15 cellular contexts compared by ENCODE assay signal in genomic region chr6:90478278-90478677, GRCh38.
DNase-seq lines count a peak whose midpoint lies in the region; ATAC-seq and TF ChIP-seq lines count a peak whose summit lies in the region.
"Had no signal": no experiment of that assay in that cellular context is flagged by ENCODE, and none has a peak within 500 bp of the region (broad histone marks: within the 10 kb centered on the region; RNA-seq: fewer than 3 reads in every experiment).

No MANE protein-coding gene starts in this region.

- H2BK20ac ChIP-seq in H9 (ENCODE audit: low read depth, low read length, poor library complexity, severe bottlenecking) = no peak overlapping the region

- no peaks in the 10 kb centered on the region for H3K79me1 ChIP-seq in H9 (ENCODE audit: insufficient read depth, low read depth, low read length, poor library complexity, severe bottlenecking)

- H3T11ph ChIP-seq in H9 (ENCODE audit: low read length) = no peak overlapping the region

- no peak overlapping the region for H3K9ac ChIP-seq in H9 (ENCODE audit: extremely low read depth, insufficient read length, low read length)

- no peak overlapping the region for H3K4ac ChIP-seq in H9 (ENCODE audit: low read depth, low read length)

- peak overlapping the region; percentile 66 for H3K27ac Mint-ChIP-seq in activated CD4-positive, alpha-beta memory T cell treated with anti-CD3 and anti-CD28 coated beads for 36 hours
- H3K27ac Mint-ChIP-seq in activated CD4-positive, alpha-beta memory T cell treated with anti-CD3 and anti-CD28 coated beads, Interleukin-2, amount 10 ng/mL, durations not matched to agents 7 days and 5 days = no peak overlapping the region
- H3K27ac Mint-ChIP-seq in H9 = peak overlapping the region in 1 of 3 experiments; percentile 43; a peak in 1 of 7 replicates

- H2BK12ac ChIP-seq in H9 (ENCODE audit: insufficient read length, low read depth, low read length) = no peak overlapping the region

- H3K27me3 Mint-ChIP-seq in activated CD4-positive, alpha-beta memory T cell treated with anti-CD3 and anti-CD28 coated beads for 36 hours = no peaks in the 10 kb centered on the region
- peaks cover 2% of the 10 kb centered on the region for H3K27me3 Mint-ChIP-seq in activated CD4-positive, alpha-beta memory T cell treated with anti-CD3 and anti-CD28 coated beads, Interleukin-2, amount 10 ng/mL, durations not matched to agents 7 days and 5 days
- no peaks in the 10 kb centered on the region; the same call in 1 of the 2 replicates for H3K27me3 Mint-ChIP-seq in H9 (ENCODE audit: low read depth)
- H3K27me3 Mint-ChIP-seq: stimulated activated naive B cell treated with anti-CD40 and anti-IgM and Interleukin-4, amounts not matched to agents 10 μg/mL and 1 μg/mL and 100 μg/mL, for 72 hours had no signal

- H3K27me3 ChIP-seq in H9 (ENCODE audit: insufficient read depth, low read length) (no peaks in the 10 kb centered on the region), WERI-Rb-1 (ENCODE audit: insufficient read depth, low read depth, severe bottlenecking) (no peaks in the 10 kb centered on the region), hepatocyte (no peaks in the 10 kb centered on the region)
- H3K27me3 ChIP-seq: heart left ventricle had no signal

- H3K4me1 ChIP-seq in H9 (ENCODE audit: insufficient read depth, low read length) (peaks cover 2% of the 10 kb centered on the region; the same call in 1 of the 2 replicates), hepatocyte (ENCODE audit: insufficient read depth) (peaks cover 3% of the 10 kb centered on the region), mucosa of descending colon (ENCODE audit: low read depth) (no peaks in the 10 kb centered on the region)

- no peak overlapping the region for H3K14ac ChIP-seq in H9 (ENCODE audit: insufficient read depth, low read length)

- H4K8ac ChIP-seq in H9 (replicated peaks; ENCODE audit: insufficient read length, low read depth, low read length) = no peak overlapping the region

- peaks cover 4% of the 10 kb centered on the region for H3K36me3 Mint-ChIP-seq in activated CD4-positive, alpha-beta memory T cell treated with anti-CD3 and anti-CD28 coated beads for 36 hours
- no peaks in the 10 kb centered on the region for H3K36me3 Mint-ChIP-seq in activated CD4-positive, alpha-beta memory T cell treated with anti-CD3 and anti-CD28 coated beads, Interleukin-2, amount 10 ng/mL, durations not matched to agents 7 days and 5 days (ENCODE audit: low read depth)
- H3K36me3 Mint-ChIP-seq in H9 (ENCODE audit: insufficient read depth in 1 of 3, low read depth in 3 of 3) = peaks cover 0 to 5% (median 0%) of the 10 kb centered on the region in 3 experiments; a peak in 1 of 7 replicates

- no peak overlapping the region for H4K91ac ChIP-seq in H9 (ENCODE audit: insufficient read length, low read depth, low read length)

- H3K4me3 Mint-ChIP-seq in activated CD4-positive, alpha-beta memory T cell treated with anti-CD3 and anti-CD28 coated beads for 36 hours = no peak overlapping the region
- H3K4me3 Mint-ChIP-seq in activated CD4-positive, alpha-beta memory T cell treated with anti-CD3 and anti-CD28 coated beads, Interleukin-2, amount 10 ng/mL, durations not matched to agents 7 days and 5 days = no peak overlapping the region
- H3K4me3 Mint-ChIP-seq in H9 = no peak overlapping the region
- H3K4me3 Mint-ChIP-seq: activated T-cell treated with anti-CD3 and anti-CD28 coated beads, Interleukin-2, amount 50 U/mL, for 4 hours had no signal

- H2AFZ ChIP-seq in H9 (ENCODE audit: low read length) (no peak overlapping the region), hepatocyte (no peak overlapping the region)

- CTCF ChIA-PET in activated CD4-positive, alpha-beta memory T cell treated with anti-CD3 and anti-CD28 coated beads for 36 hours (lab: Charles Lee) = interaction anchor here (0.6 to 9.8 kb wide), 28 partner anchors 10 to 650 kb away, joined by 3 to 144 read pairs (median 5); partner anchors contain the start of gene BACH2
- CTCF ChIA-PET in activated CD4-positive, alpha-beta memory T cell treated with anti-CD3 and anti-CD28 coated beads, Interleukin-2, amount 10 ng/mL, durations not matched to agents 7 days and 5 days (lab: Charles Lee) = interaction anchor here (0.6 to 11.5 kb wide), 22 partner anchors 13 to 1106 kb away, joined by 3 to 281 read pairs (median 4); partner anchors contain the start of gene BACH2

- H3K23ac ChIP-seq in H9 (ENCODE audit: insufficient read length, low read depth, low read length) = no peak overlapping the region

- no peaks in the 10 kb centered on the region for H3K36me3 ChIP-seq in WERI-Rb-1
- no peaks in the 10 kb centered on the region for H3K36me3 ChIP-seq in hepatocyte (replicated peaks; ENCODE audit: insufficient read depth, low read depth)
- H3K36me3 ChIP-seq in mucosa of descending colon (ENCODE audit: low read depth) = no peaks in the 10 kb centered on the region
- H3K36me3 ChIP-seq: heart left ventricle had no signal

- POLR2A ChIA-PET in activated CD4-positive, alpha-beta memory T cell treated with anti-CD3 and anti-CD28 coated beads for 36 hours (lab: Charles Lee) = interaction anchor here (0.8 to 6.1 kb wide), 13 partner anchors 12 to 649 kb away, joined by 3 to 63 read pairs (median 3); no protein-coding TSS in a partner anchor
- POLR2A ChIA-PET in activated CD4-positive, alpha-beta memory T cell treated with anti-CD3 and anti-CD28 coated beads, Interleukin-2, amount 10 ng/mL, durations not matched to agents 7 days and 5 days (lab: Charles Lee) = interaction anchor here (0.9 to 14.9 kb wide), 14 partner anchors 12 to 538 kb away, joined by 3 to 324 read pairs (median 9); partner anchors contain the start of gene BACH2

- H2BK15ac ChIP-seq in H9 (ENCODE audit: low read depth, low read length) = no peak overlapping the region

- H3K27ac ChIP-seq in H9 (ENCODE audit: insufficient read length, low read depth, low read length) (no peak overlapping the region), WERI-Rb-1 (no peak overlapping the region), hepatocyte (no peak overlapping the region)
- H3K27ac ChIP-seq: heart left ventricle had no signal

- no peaks in the 10 kb centered on the region for H3K23me2 ChIP-seq in H9 (ENCODE audit: insufficient read length, low read depth, low read length, poor library complexity, severe bottlenecking)

- no peak for ATAC-seq in mucosa of descending colon

- H3K4me2 ChIP-seq in H9 (ENCODE audit: insufficient read depth, insufficient read length, low read length) = no peak overlapping the region
- H3K4me2 ChIP-seq in hepatocyte = no peak overlapping the region

- no peak overlapping the region for H2AK5ac ChIP-seq in H9 (ENCODE audit: insufficient read length, low read length)

- H3K79me2 ChIP-seq in H9 (ENCODE audit: insufficient read depth, low read length) (no peaks in the 10 kb centered on the region), hepatocyte (no peaks in the 10 kb centered on the region)

- H3K9me3 ChIP-seq in H9 (ENCODE audit: control insufficient read depth, low read depth, low read length) (no peaks in the 10 kb centered on the region), WERI-Rb-1 (ENCODE audit: severe bottlenecking) (no peaks in the 10 kb centered on the region), hepatocyte (ENCODE audit: low read depth) (no peaks in the 10 kb centered on the region), mucosa of descending colon (no peaks in the 10 kb centered on the region)
- H3K9me3 ChIP-seq: heart left ventricle had no signal

- H2BK120ac ChIP-seq in H9 (ENCODE audit: low read depth, low read length, poor library complexity, severe bottlenecking) = no peak overlapping the region

- peak; percentile 57 for TF ChIP-seq CTCF in H9 (conservative IDR thresholded peaks at IDR 0.05)
- TF ChIP-seq CTCF in WERI-Rb-1 (IDR thresholded peaks at IDR 0.05; ENCODE audit: low read depth, low read length) = peak; percentile 57
- no peak for TF ChIP-seq CTCF in hepatocyte (IDR thresholded peaks at IDR 0.05; ENCODE audit: poor library complexity)
- no peak for TF ChIP-seq CTCF in mucosa of descending colon (IDR thresholded peaks at IDR 0.05)

- H3K4me1 Mint-ChIP-seq in activated CD4-positive, alpha-beta memory T cell treated with anti-CD3 and anti-CD28 coated beads for 36 hours (ENCODE audit: low read depth) = peaks cover 63% of the 10 kb centered on the region
- peaks cover 62% of the 10 kb centered on the region for H3K4me1 Mint-ChIP-seq in activated CD4-positive, alpha-beta memory T cell treated with anti-CD3 and anti-CD28 coated beads, Interleukin-2, amount 10 ng/mL, durations not matched to agents 7 days and 5 days
- H3K4me1 Mint-ChIP-seq in H9 = peaks cover 29 to 31% of the 10 kb centered on the region in 2 experiments

- H4K5ac ChIP-seq in H9 (ENCODE audit: insufficient read length, low read depth, low read length) = no peak overlapping the region

- H3K9me3 Mint-ChIP-seq in activated CD4-positive, alpha-beta memory T cell treated with anti-CD3 and anti-CD28 coated beads for 36 hours = peaks cover 16% of the 10 kb centered on the region
- peaks cover 4% of the 10 kb centered on the region for H3K9me3 Mint-ChIP-seq in activated CD4-positive, alpha-beta memory T cell treated with anti-CD3 and anti-CD28 coated beads, Interleukin-2, amount 10 ng/mL, durations not matched to agents 7 days and 5 days
- H3K9me3 Mint-ChIP-seq in H9 = peaks cover 0 to 3% of the 10 kb centered on the region in 2 experiments; a peak in 1 of 5 replicates
- H3K9me3 Mint-ChIP-seq: activated T-cell treated with anti-CD3 and anti-CD28 coated beads, Interleukin-2, amount 50 U/mL, for 4 hours had no signal

- DNase-seq in activated CD4-positive, alpha-beta memory T cell treated with anti-CD3 and anti-CD28 coated beads for 36 hours = peak; percentile 45
- no peak for DNase-seq in activated CD4-positive, alpha-beta memory T cell treated with anti-CD3 and anti-CD28 coated beads, Interleukin-2, amount 10 ng/mL, durations not matched to agents 7 days and 5 days
- DNase-seq in H9 = peak; percentile 83
- peak; percentile 77 for DNase-seq in WERI-Rb-1
- peak; percentile 17 for DNase-seq in hepatocyte (ENCODE audit: low spot score)
- no peak for DNase-seq in NOMO-1 treated with dmso at 0.1 percent for 144 hours (lab: John Stamatoyannopoulos, UW; ENCODE audit: unreplicated experiment)
- DNase-seq in 8988T = no peak
- DNase-seq in mucosa of descending colon = no peak
- DNase-seq: activated T-cell treated with anti-CD3 and anti-CD28 coated beads, Interleukin-2, amount 50 U/mL, for 4 hours; aorta; cortex of kidney; heart left ventricle; NCI-H2029 treated with DMSO at 0.1 percent for 48 hours; NK-92 treated with Interleukin-12 subunit alpha and Interleukin-12 subunit beta, amount 100 ng/mL, for 24 hours; stimulated activated naive B cell treated with anti-CD40 and anti-IgM and Interleukin-4, amounts not matched to agents 10 μg/mL and 1 μg/mL and 100 μg/mL, for 72 hours had no signal

- no peak overlapping the region for H3K4me3 ChIP-seq in WERI-Rb-1 (ENCODE audit: low read depth, low read length)
- no peak overlapping the region for H3K4me3 ChIP-seq in hepatocyte
- H3K4me3 ChIP-seq in mucosa of descending colon = no peak overlapping the region
- H3K4me3 ChIP-seq: heart left ventricle had no signal

- no peak overlapping the region for H3K56ac ChIP-seq in H9 (ENCODE audit: insufficient read length, low read depth, low read length)

- H2BK5ac ChIP-seq in H9 (ENCODE audit: insufficient read length, low read length) = no peak overlapping the region

- no peak overlapping the region for H3K18ac ChIP-seq in H9 (ENCODE audit: insufficient read length, low read depth, low read length)

- no peaks in the 10 kb centered on the region for H4K20me1 ChIP-seq in H9 (ENCODE audit: control insufficient read depth, insufficient read depth, insufficient read length)
- H4K20me1 ChIP-seq in hepatocyte (ENCODE audit: insufficient read depth, poor library complexity, severe bottlenecking) = no peaks in the 10 kb centered on the region

- no CpG with 5 or more reads among the region's 4 CpGs for WGBS in H9 (ENCODE audit: extremely low coverage, insufficient read length, low lambda C conversion rate)
- 79% methylated on average over 4 of the region's 4 CpGs for WGBS in hepatocyte (ENCODE audit: low lambda C conversion rate, missing lambda C conversion rate)

- H3K9me2 ChIP-seq in hepatocyte (replicated peaks; ENCODE audit: insufficient read depth) = no peaks in the 10 kb centered on the region

- intact Hi-C loops in activated CD4-positive, alpha-beta memory T cell treated with anti-CD3 and anti-CD28 coated beads for 36 hours (cut with micrococcal nuclease) = loop anchor here (2.0 to 10.0 kb wide), 6 partner anchors 183 to 1043 kb away; partner anchors contain the start of genes ANKRD6 and CASP8AP2
- intact Hi-C loops in mucosa of descending colon (cut with DNase I, micrococcal nuclease) = loop anchor here (5.0 to 10.0 kb wide), 2 partner anchors 533 to 536 kb away; no protein-coding TSS in a partner anchor

Comparison
In these comparisons a context has a peak if more than half of its experiments do, and no peak if none do; other contexts are left out.
1. DNase-seq: peak in activated CD4-positive, alpha-beta memory T cell treated with anti-CD3 and anti-CD28 coated beads for 36 hours (single experiment), H9 (single experiment), WERI-Rb-1 (single experiment) and hepatocyte (single experiment); none in activated CD4-positive, alpha-beta memory T cell treated with anti-CD3 and anti-CD28 coated beads, Interleukin-2, amount 10 ng/mL, durations not matched to agents 7 days and 5 days (single experiment), NOMO-1 treated with dmso at 0.1 percent for 144 hours (single experiment), 8988T (single experiment) and mucosa of descending colon (0 of 3).
2. CTCF ChIP-seq: peak in H9 (single experiment) and WERI-Rb-1 (single experiment); none in hepatocyte (single experiment) and mucosa of descending colon (single experiment).